ENCODE assay signal across 10 cellular contexts in the genomic region with DNA sequence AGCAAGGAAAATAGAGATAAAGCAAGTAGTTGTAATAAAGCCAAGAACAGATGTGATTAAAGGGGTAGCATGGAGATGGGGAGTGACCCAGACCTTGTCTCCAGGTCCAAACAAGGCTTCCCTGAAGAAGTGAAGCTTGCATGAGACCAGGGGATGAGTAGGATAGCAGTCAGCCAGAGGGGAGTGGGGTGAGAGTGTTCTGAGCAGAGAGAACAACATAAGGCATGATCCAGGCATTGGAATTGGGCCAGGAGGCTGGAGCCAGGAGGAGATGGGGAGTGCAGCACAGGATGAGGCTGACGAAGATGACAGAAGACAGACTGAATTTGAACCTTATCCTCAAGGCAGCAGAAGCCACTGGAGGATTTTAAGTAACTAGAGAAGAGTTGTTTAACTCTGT. TPM values are rescaled to one million over a fixed set of nuclear protein-coding genes. Genes with fewer than 3 reads are reported as not detected.
DNase-seq lines count a peak whose midpoint lies in the region; ATAC-seq and TF ChIP-seq lines count a peak whose summit lies in the region.
"Had no signal": no experiment of that assay in that cellular context is flagged by ENCODE, and none has a peak within 500 bp of the region (broad histone marks: within the 10 kb centered on the region; RNA-seq: fewer than 3 reads in every experiment).

No MANE protein-coding gene starts in this region.

- no peak overlapping the region for H3K27ac ChIP-seq in foreskin keratinocyte
- H3K27ac ChIP-seq in rectal smooth muscle tissue (ENCODE audit: low read depth, low read length): peak overlapping the region; percentile 2

- H3K36me3 ChIP-seq in rectal smooth muscle tissue (ENCODE audit: control insufficient read depth, insufficient read depth, low read length): no peaks in the 10 kb centered on the region

- DNase-seq in GM04503 (ENCODE audit: low read depth) (peak; percentile 31), foreskin keratinocyte (peak in 1 of 2 donors; percentile 39), NCI-H774 (lab: John Stamatoyannopoulos, UW) (no peak)
- no peak for DNase-seq in stimulated activated CD4-positive, alpha-beta T cell treated with anti-CD3 and anti-CD28 coated beads, Interleukin-15, amount 100 ng/mL, for 24 hours
- DNase-seq in stimulated activated CD4-positive, alpha-beta T cell treated with anti-CD3 and anti-CD28 coated beads, Interleukin-1b, Interleukin-23, amount 100 ng/mL, for 48 hours: no peak
- DNase-seq: effector memory CD8-positive, alpha-beta T cell; stimulated activated CD4-positive, alpha-beta T cell treated with anti-CD3 and anti-CD28 coated beads, Interleukin-4, amount 100 ng/mL, for 4 hours had no signal

- H3K4me1 ChIP-seq in foreskin keratinocyte (no peaks in the 10 kb centered on the region), rectal smooth muscle tissue (ENCODE audit: control insufficient read depth, insufficient read depth, low read length) (peaks cover 18% of the 10 kb centered on the region)

- H3K4me3 ChIP-seq in rectal smooth muscle tissue (ENCODE audit: low read length): no peak overlapping the region

- H3K27me3 ChIP-seq in foreskin keratinocyte (no peaks in the 10 kb centered on the region), rectal smooth muscle tissue (ENCODE audit: control insufficient read depth, insufficient read depth, low read length) (no peaks in the 10 kb centered on the region)

- TF ChIP-seq CTCF in foreskin keratinocyte (conservative IDR thresholded peaks at IDR 0.05): no peak

- no peak overlapping the region for H3K9ac ChIP-seq in rectal smooth muscle tissue (ENCODE audit: low read length)

- peak; percentile 89 for ATAC-seq in SK-N-SH treated with all-trans-retinoic acid at 6 μM for 48 hours
- peak; percentile 58 for ATAC-seq in foreskin keratinocyte
- no peak for ATAC-seq in HG03469 (IDR thresholded peaks at IDR 0.05; ENCODE audit: unreplicated experiment)
- ATAC-seq: effector memory CD8-positive, alpha-beta T cell had no signal

TF ChIP-seq in SK-N-SH treated with all-trans-retinoic acid at 6 μM for 48 hours, 23 proteins besides CTCF, POLR2A, EP300 and RAD21:
- no peak for TF ChIP-seq OSR1 (CRISPR knock-in tag; IDR thresholded peaks at IDR 0.05)
- peak; percentile 67; the same call in 1 of the 2 replicates for TF ChIP-seq SNAI2 (CRISPR knock-in tag; IDR thresholded peaks at IDR 0.05)

RNA-seq across cellular contexts. Expression of a gene that starts 7.2 kb away (rescaled TPM):
- 8.6 and 9.7 TPM in 2 replicates for total RNA-seq in foreskin keratinocyte
- polyA plus RNA-seq in foreskin keratinocyte: 1.6 and 1.7 TPM in 2 replicates

RNA-seq across cellular contexts. Expression of a gene that starts 21.2 kb away (rescaled TPM):
- 6.8 and 7.5 TPM in 2 replicates for total RNA-seq in foreskin keratinocyte
- polyA plus RNA-seq in foreskin keratinocyte: 5.9 and 8.8 TPM in 2 replicates
